7 cellular contexts compared by ENCODE assay signal in the genomic region with DNA sequence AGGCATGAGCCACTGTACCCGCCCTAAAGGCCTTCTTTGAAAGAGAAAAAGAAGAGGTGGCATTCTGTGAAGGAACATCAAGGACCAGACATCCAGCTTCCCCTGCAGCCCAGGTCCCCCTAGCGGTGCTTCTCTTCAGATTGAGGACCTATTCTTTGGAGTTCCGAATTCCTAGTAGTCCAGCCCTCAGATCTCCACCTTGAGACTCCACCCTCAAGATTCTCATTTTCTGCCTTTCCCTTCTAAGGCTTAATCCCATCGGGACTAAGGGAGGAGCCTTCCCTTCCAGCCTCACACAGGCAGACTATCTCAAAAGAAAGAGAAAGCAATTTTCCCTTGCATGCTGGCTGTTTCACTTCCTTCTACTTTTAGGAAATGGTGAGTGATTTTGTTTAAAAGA.
DNase-seq lines count a peak whose midpoint lies in the region; ATAC-seq and TF ChIP-seq lines count a peak whose summit lies in the region.

No MANE protein-coding gene starts in this region.

- H3K27ac ChIP-seq in MM.1S (ENCODE audit: low read length): no peak overlapping the region

- H3K9me2 ChIP-seq in MM.1S (replicated peaks; ENCODE audit: insufficient read depth, low read length): no peaks in the 10 kb centered on the region

- POLR2A ChIA-PET in GM10248 (lab: Yijun Ruan, JAX): interaction anchor here (0.7 kb wide), 1 partner anchor 81 kb away, joined by 3 read pairs; no protein-coding TSS in a partner anchor

- no peaks in the 10 kb centered on the region for H3K4me1 ChIP-seq in MM.1S (ENCODE audit: low read length)

- no peaks in the 10 kb centered on the region for H3K79me2 ChIP-seq in MM.1S (ENCODE audit: low read length)

- H3F3A ChIP-seq in MM.1S (ENCODE audit: insufficient read depth, low read length): no peaks in the 10 kb centered on the region

- ATAC-seq in GM19463 (IDR thresholded peaks at IDR 0.05; ENCODE audit: unreplicated experiment) (no peak), HG02884 (IDR thresholded peaks at IDR 0.05; ENCODE audit: unreplicated experiment) (no peak)

- H3K9me3 ChIP-seq in MM.1S (replicated peaks; ENCODE audit: insufficient read depth, low read length): no peaks in the 10 kb centered on the region

- no peaks in the 10 kb centered on the region for H4K20me1 ChIP-seq in MM.1S (ENCODE audit: insufficient read depth, low read length)

- H3K27me3 ChIP-seq in MM.1S (replicated peaks; ENCODE audit: insufficient read depth, low read length): peaks cover 14% of the 10 kb centered on the region; the same call in 1 of the 2 replicates

- peak overlapping the region; percentile 36; the same call in 1 of the 2 replicates for H2AFZ ChIP-seq in MM.1S (ENCODE audit: low read length)

- peak; percentile 55 for TF ChIP-seq CTCF in GM10248 (IDR thresholded peaks at IDR 0.05; ENCODE audit: control extremely low read depth, extremely low read depth, low read depth, missing control alignments)
- TF ChIP-seq CTCF in MM.1S (IDR thresholded peaks at IDR 0.05; ENCODE audit: low read length): peak; percentile 51
- TF ChIP-seq CTCF in foreskin fibroblast (IDR thresholded peaks at IDR 0.05; ENCODE audit: low read depth, low read length): peak; percentile 47
- TF ChIP-seq CTCF in retinal pigment epithelial cell (conservative IDR thresholded peaks at IDR 0.05; ENCODE audit: low read depth, low read length): peak; percentile 64

- peak overlapping the region; percentile 52 for H3K4me2 ChIP-seq in MM.1S (ENCODE audit: low read depth, low read length)

- no peak overlapping the region for H3K9ac ChIP-seq in MM.1S (ENCODE audit: low read length)

- CTCF ChIA-PET in GM10248 (lab: Yijun Ruan, JAX): interaction anchor here (0.7 to 5.3 kb wide), 15 partner anchors 9 to 220 kb away, joined by 3 to 38 read pairs (median 4); partner anchors contain the start of genes MUC21 and VARS2

- H3K4me3 ChIP-seq in MM.1S (ENCODE audit: low read length): 0 out of 2 replicates have a peak overlapping the region, but pooled peaks have one; percentile 14
- H3K4me3 ChIP-seq in foreskin fibroblast (ENCODE audit: low read depth in 1 of 2, low read length in 2 of 2): no peak overlapping the region
- H3K4me3 ChIP-seq in retinal pigment epithelial cell (ENCODE audit: low read length): no peak overlapping the region

- peak; percentile 39 for DNase-seq in GM10248 (ENCODE audit: extremely low spot score)
- DNase-seq in MM.1S: peak; percentile 28
- DNase-seq in activated CD8-positive, alpha-beta memory T cell treated with anti-CD3 and anti-CD28 coated beads, Interleukin-2, amount 50 U/mL, for 4 hours: peak; percentile 24
- DNase-seq in foreskin fibroblast: peak; percentile 36 to 76
- DNase-seq in retinal pigment epithelial cell (ENCODE audit: low read depth): no peak

- H3K36me3 ChIP-seq in MM.1S (replicated peaks; ENCODE audit: insufficient read depth, low read length): no peaks in the 10 kb centered on the region
